In the genomic region with DNA sequence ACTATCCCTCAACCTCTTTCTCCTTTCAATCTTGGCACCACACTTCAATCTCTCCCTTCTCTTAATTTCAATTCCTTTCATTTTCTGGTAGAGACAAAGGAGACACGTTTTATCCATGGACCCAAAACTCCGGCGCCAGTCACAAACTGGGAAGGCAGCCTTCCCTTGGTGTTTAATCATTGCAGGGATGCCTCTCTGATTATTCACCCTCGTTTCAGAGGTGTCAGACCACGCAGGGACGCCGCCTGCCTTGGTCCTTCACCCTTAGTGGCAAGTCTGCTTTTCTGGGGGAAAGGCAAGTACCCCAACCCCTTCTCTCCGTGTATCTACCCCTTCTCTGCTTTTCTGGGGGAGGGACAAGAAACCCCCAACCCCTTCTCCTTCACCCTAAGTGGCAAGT, we compare ENCODE assay signal across 15 cellular contexts. TPM values are rescaled to one million over a fixed set of nuclear protein-coding genes. Genes with fewer than 3 reads are reported as not detected.
"Had no signal": no experiment of that assay in that cellular context is flagged by ENCODE, and none has a peak within 500 bp of the region (broad histone marks: within the 10 kb centered on the region; RNA-seq: fewer than 3 reads in every experiment).

No MANE protein-coding gene starts in this region.

RNA-seq across cellular contexts. Expression of gene IZUMO1R, which starts 41.9 kb away (rescaled TPM):
- total RNA-seq: activated B cell treated with CpG ODN at 0.5 μM for 24 hours; activated CD4-positive, alpha-beta memory T cell treated with anti-CD3 and anti-CD28 coated beads for 36 hours; activated CD4-positive, alpha-beta memory T cell treated with anti-CD3 and anti-CD28 coated beads, Interleukin-2, amount 10 ng/mL, durations not matched to agents 7 days and 5 days; activated CD4-positive, alpha-beta T cell treated with anti-CD3 and anti-CD28 coated beads for 36 hours; activated CD4-positive, alpha-beta T cell treated with anti-CD3 and anti-CD28 coated beads, Interleukin-2, amount 10 ng/mL, durations not matched to agents 24 days and 14 days; activated CD4-positive, alpha-beta T cell treated with anti-CD3 and anti-CD28 coated beads, Interleukin-2, amount 10 ng/mL, durations not matched to agents 7 days and 5 days; activated CD8-positive, alpha-beta memory T cell treated with anti-CD3 and anti-CD28 coated beads for 36 hours; activated CD8-positive, alpha-beta memory T cell treated with anti-CD3 and anti-CD28 coated beads, Interleukin-2, amount 10 ng/mL, durations not matched to agents 7 days and 5 days; activated CD8-positive, alpha-beta T cell treated with anti-CD3 and anti-CD28 coated beads for 36 hours; activated CD8-positive, alpha-beta T cell treated with anti-CD3 and anti-CD28 coated beads, Interleukin-2, amount 10 ng/mL, durations not matched to agents 7 days and 5 days; T-cell; T-helper 1 cell treated with Interleukin-12 subunit alpha and Interleukin-12 subunit beta and Interleukin-4 antibody, amounts not matched to agents 30 ng/mL and 1 ng/mL, for 36 hours; T-helper 17 cell; T-helper 2 cell treated with Interferon-gamma antibody and Interleukin-4, amounts not matched to agents 100 ng/mL and 5 ng/mL, for 36 hours; WTC11 had no signal

RNA-seq across cellular contexts. Expression of gene GPR83, which starts 54.9 kb away (rescaled TPM):
- total RNA-seq: activated CD4-positive, alpha-beta memory T cell treated with anti-CD3 and anti-CD28 coated beads for 36 hours; activated CD4-positive, alpha-beta T cell treated with anti-CD3 and anti-CD28 coated beads, Interleukin-2, amount 10 ng/mL, durations not matched to agents 24 days and 14 days; activated CD8-positive, alpha-beta T cell treated with anti-CD3 and anti-CD28 coated beads, Interleukin-2, amount 10 ng/mL, durations not matched to agents 7 days and 5 days had no signal
